Comparison of ENCODE assay signal across 1 cellular context in the genomic region with DNA sequence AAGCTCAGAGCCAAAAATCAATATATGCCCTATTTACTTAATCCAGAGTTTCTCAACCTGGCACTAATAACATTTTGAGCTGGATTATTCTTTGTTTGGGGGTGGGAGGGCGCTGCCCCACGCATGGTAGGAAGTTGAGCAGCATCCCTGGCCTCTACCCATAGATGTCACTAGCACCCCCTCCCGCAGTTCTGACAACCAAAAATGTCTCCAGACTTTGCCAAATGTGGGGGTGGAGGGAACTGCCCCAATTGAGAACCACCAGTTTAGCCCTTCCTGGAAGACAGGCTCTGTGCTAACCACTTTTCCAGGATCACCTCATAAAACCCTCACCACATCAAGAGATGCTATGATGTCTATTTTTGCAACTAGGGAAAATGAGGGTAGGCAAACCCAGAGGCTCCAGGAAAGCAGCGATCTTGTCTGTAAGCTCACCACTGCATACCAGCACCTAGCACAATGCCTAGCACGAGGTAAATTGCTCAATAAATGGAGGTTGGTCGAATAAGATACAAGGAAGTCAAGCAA.
TF ChIP-seq lines count a peak whose summit lies in the region.

No MANE protein-coding gene starts in this region.

TF ChIP-seq in WTC11, 78 proteins besides CTCF, POLR2A, EP300 and RAD21 (continued from another document):
- TF ChIP-seq, protein P1, sequence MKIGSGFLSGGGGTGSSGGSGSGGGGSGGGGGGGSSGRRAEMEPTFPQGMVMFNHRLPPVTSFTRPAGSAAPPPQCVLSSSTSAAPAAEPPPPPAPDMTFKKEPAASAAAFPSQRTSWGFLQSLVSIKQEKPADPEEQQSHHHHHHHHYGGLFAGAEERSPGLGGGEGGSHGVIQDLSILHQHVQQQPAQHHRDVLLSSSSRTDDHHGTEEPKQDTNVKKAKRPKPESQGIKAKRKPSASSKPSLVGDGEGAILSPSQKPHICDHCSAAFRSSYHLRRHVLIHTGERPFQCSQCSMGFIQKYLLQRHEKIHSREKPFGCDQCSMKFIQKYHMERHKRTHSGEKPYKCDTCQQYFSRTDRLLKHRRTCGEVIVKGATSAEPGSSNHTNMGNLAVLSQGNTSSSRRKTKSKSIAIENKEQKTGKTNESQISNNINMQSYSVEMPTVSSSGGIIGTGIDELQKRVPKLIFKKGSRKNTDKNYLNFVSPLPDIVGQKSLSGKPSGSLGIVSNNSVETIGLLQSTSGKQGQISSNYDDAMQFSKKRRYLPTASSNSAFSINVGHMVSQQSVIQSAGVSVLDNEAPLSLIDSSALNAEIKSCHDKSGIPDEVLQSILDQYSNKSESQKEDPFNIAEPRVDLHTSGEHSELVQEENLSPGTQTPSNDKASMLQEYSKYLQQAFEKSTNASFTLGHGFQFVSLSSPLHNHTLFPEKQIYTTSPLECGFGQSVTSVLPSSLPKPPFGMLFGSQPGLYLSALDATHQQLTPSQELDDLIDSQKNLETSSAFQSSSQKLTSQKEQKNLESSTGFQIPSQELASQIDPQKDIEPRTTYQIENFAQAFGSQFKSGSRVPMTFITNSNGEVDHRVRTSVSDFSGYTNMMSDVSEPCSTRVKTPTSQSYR (CRISPR knock-in tag; IDR thresholded peaks at IDR 0.05) = no peak
- TF ChIP-seq, protein P2, sequence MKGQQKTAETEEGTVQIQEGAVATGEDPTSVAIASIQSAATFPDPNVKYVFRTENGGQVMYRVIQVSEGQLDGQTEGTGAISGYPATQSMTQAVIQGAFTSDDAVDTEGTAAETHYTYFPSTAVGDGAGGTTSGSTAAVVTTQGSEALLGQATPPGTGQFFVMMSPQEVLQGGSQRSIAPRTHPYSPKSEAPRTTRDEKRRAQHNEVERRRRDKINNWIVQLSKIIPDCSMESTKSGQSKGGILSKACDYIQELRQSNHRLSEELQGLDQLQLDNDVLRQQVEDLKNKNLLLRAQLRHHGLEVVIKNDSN (CRISPR knock-in tag; IDR thresholded peaks at IDR 0.05) = no peak
- TF ChIP-seq ZNF263 (CRISPR knock-in tag; IDR thresholded peaks at IDR 0.05; ENCODE audit: low read depth) (no peak), TEAD4 (CRISPR knock-in tag; IDR thresholded peaks at IDR 0.05) (no peak), ZNF396 (CRISPR knock-in tag; IDR thresholded peaks at IDR 0.05; ENCODE audit: borderline replicate concordance) (no peak), IRF2 (CRISPR knock-in tag; IDR thresholded peaks at IDR 0.05; ENCODE audit: borderline replicate concordance, low read depth) (no peak)
